Comparison of ENCODE assay signal across 9 cellular contexts in genomic region chr13:72808917-72809500, GRCh38.
DNase-seq lines count a peak whose midpoint lies in the region; ATAC-seq and TF ChIP-seq lines count a peak whose summit lies in the region.
"Had no signal": no experiment of that assay in that cellular context is flagged by ENCODE, and none has a peak within 500 bp of the region (broad histone marks: within the 10 kb centered on the region; RNA-seq: fewer than 3 reads in every experiment).

No MANE protein-coding gene starts in this region.

- H3K4me3 ChIP-seq in retinal pigment epithelial cell (ENCODE audit: low read length) = no peak overlapping the region
- H3K4me3 ChIP-seq in coronary artery = no peak overlapping the region
- H3K4me3 ChIP-seq: BLaER1 had no signal

- TF ChIP-seq CTCF in retinal pigment epithelial cell (conservative IDR thresholded peaks at IDR 0.05; ENCODE audit: low read depth, low read length) = peak; percentile 31
- no peak for TF ChIP-seq CTCF in coronary artery (IDR thresholded peaks at IDR 0.05)

- no peak for TF ChIP-seq POLR2A in erythroblast (IDR thresholded peaks at IDR 0.05; ENCODE audit: low read length)

- peak; percentile 29 for DNase-seq in DMS79 treated with DMSO at 0.1 percent for 48 hours (lab: John Stamatoyannopoulos, UW)
- DNase-seq in DMS79 (lab: John Stamatoyannopoulos, UW) = no peak
- peak; percentile 10 for DNase-seq in NCI-H69 (lab: John Stamatoyannopoulos, UW)
- DNase-seq in erythroblast (lab: John Stamatoyannopoulos, UW) = peak; percentile 25 to 59
- DNase-seq in retinal pigment epithelial cell (ENCODE audit: low read depth) = no peak
- no peak for DNase-seq in coronary artery (ENCODE audit: low spot score)

- no peak overlapping the region for H3K27ac ChIP-seq in coronary artery
- H3K27ac ChIP-seq: BLaER1 had no signal

- no peak for ATAC-seq in HG02885 (IDR thresholded peaks at IDR 0.05; ENCODE audit: poor library complexity, unreplicated experiment)
- ATAC-seq in GM18498 (IDR thresholded peaks at IDR 0.05; ENCODE audit: unreplicated experiment) = no peak

Comparison
In these comparisons a context has a peak if more than half of its experiments do, and no peak if none do; other contexts are left out.
1. DNase-seq: peak in DMS79 treated with DMSO at 0.1 percent for 48 hours (single experiment), NCI-H69 (single experiment) and erythroblast (2 of 2); none in DMS79 (single experiment), retinal pigment epithelial cell (single experiment) and coronary artery (single experiment).